Comparison of ENCODE assay signal across 19 cellular contexts in genomic region chr11:8102296-8102915, GRCh38. TPM values are rescaled to one million over a fixed set of nuclear protein-coding genes. Genes with fewer than 3 reads are reported as not detected.
DNase-seq lines count a peak whose midpoint lies in the region; ATAC-seq and TF ChIP-seq lines count a peak whose summit lies in the region.
"Had no signal": no experiment of that assay in that cellular context is flagged by ENCODE, and none has a peak within 500 bp of the region (broad histone marks: within the 10 kb centered on the region; RNA-seq: fewer than 3 reads in every experiment).

No MANE protein-coding gene starts in this region.

- TF ChIP-seq CTCF in mammary epithelial cell (conservative IDR thresholded peaks at IDR 0.05 in 1 of 2, IDR thresholded peaks at IDR 0.05 in 1 of 2; ENCODE audit: extremely low read depth in 1 of 2, insufficient read depth in 1 of 2, low read depth in 1 of 2, low read length in 2 of 2) (no peak), breast epithelium (IDR thresholded peaks at IDR 0.05) (no peak), endothelial cell (IDR thresholded peaks at IDR 0.05; ENCODE audit: unreplicated experiment) (no peak), lung (IDR thresholded peaks at IDR 0.05; ENCODE audit: control extremely low read depth, extremely low read depth) (no peak), spleen (IDR thresholded peaks at IDR 0.05 in 8 of 11, conservative IDR thresholded peaks at IDR 0.05 in 3 of 11) (no peak), transverse colon (IDR thresholded peaks at IDR 0.05) (no peak)

- H3K4me1 ChIP-seq in mammary epithelial cell (ENCODE audit: insufficient read depth, low read length) (no peaks in the 10 kb centered on the region), breast epithelium (no peaks in the 10 kb centered on the region), lung (ENCODE audit: control insufficient read depth in 2 of 2, insufficient read depth in 2 of 2, low read length in 2 of 2) (no peaks in the 10 kb centered on the region), spleen (no peaks in the 10 kb centered on the region), transverse colon (no peaks in the 10 kb centered on the region), mesendoderm (ENCODE audit: control insufficient read depth, low read depth, low read length) (no peaks in the 10 kb centered on the region)
- H3K4me1 ChIP-seq: BLaER1 had no signal

- no peaks in the 10 kb centered on the region for H4K20me1 ChIP-seq in mammary epithelial cell (ENCODE audit: insufficient read depth, low read length)
- H4K20me1 ChIP-seq: BLaER1 had no signal

- H3K27ac Mint-ChIP-seq in endothelial cell (ENCODE audit: unreplicated experiment) = no peak overlapping the region
- H3K27ac Mint-ChIP-seq: CD4-positive, CD25-positive, alpha-beta regulatory T cell had no signal

- no peak overlapping the region for H3K4me3 ChIP-seq in mammary epithelial cell (replicated peaks in 1 of 3; ENCODE audit: insufficient read depth in 1 of 3, low read depth in 2 of 3, low read length in 3 of 3)
- no peak overlapping the region for H3K4me3 ChIP-seq in breast epithelium
- H3K4me3 ChIP-seq in lung = no peak overlapping the region
- H3K4me3 ChIP-seq in spleen = no peak overlapping the region
- H3K4me3 ChIP-seq in transverse colon = no peak overlapping the region
- no peak overlapping the region for H3K4me3 ChIP-seq in mesendoderm (ENCODE audit: low read length)
- H3K4me3 ChIP-seq: BLaER1 had no signal

- DNase-seq in mammary epithelial cell (peak; percentile 44), breast epithelium (ENCODE audit: low spot score in 2 of 2) (no peak), endothelial cell (ENCODE audit: low spot score) (peak; percentile 1), lung (ENCODE audit: low spot score) (peak; percentile 27), spleen (peak; percentile 35), transverse colon (no peak), mesendoderm (no peak)
- DNase-seq: CD4-positive, CD25-positive, alpha-beta regulatory T cell; KBM-7; NCI-H1105 treated with DMSO at 0.1 percent for 48 hours; NCI-H146; NCI-H1930; NCI-H2107; NCI-H524; NCI-H748 treated with DMSO at 0.1 percent for 48 hours; PC-3 had no signal

- intact Hi-C loops in mammary epithelial cell (cut with micrococcal nuclease) = no loop called here
- intact Hi-C loops in breast epithelium (cut with DNase I; ENCODE audit: low total_unique reads) = no loop called here
- intact Hi-C loops in spleen (cut with DNase I; ENCODE audit: low total_unique reads) = no loop called here
- intact Hi-C loops in transverse colon (cut with DNase I; ENCODE audit: low total_unique reads) = no loop called here

- H3K27me3 ChIP-seq in mammary epithelial cell (ENCODE audit: insufficient read depth, low read length) (no peaks in the 10 kb centered on the region), breast epithelium (no peaks in the 10 kb centered on the region), lung (ENCODE audit: control insufficient read depth, insufficient read depth) (no peaks in the 10 kb centered on the region), spleen (replicated peaks in 1 of 7) (no peaks in the 10 kb centered on the region), transverse colon (no peaks in the 10 kb centered on the region), mesendoderm (ENCODE audit: insufficient read depth, low read length, poor library complexity) (no peaks in the 10 kb centered on the region)
- H3K27me3 ChIP-seq: BLaER1 had no signal

- H3K27ac ChIP-seq in mammary epithelial cell (ENCODE audit: insufficient read depth, low read depth, low read length) = no peak overlapping the region
- H3K27ac ChIP-seq in breast epithelium = no peak overlapping the region
- H3K27ac ChIP-seq in lung (ENCODE audit: low read depth in 1 of 2, low read length in 1 of 2) = no peak overlapping the region
- no peak overlapping the region for H3K27ac ChIP-seq in spleen
- H3K27ac ChIP-seq in transverse colon = no peak overlapping the region
- no peak overlapping the region for H3K27ac ChIP-seq in mesendoderm (ENCODE audit: low read depth, low read length)
- H3K27ac ChIP-seq: BLaER1 had no signal

- in situ Hi-C loops in mammary epithelial cell (cut with MboI; ENCODE audit: low sequenced_read_pairs in 2 of 2) = no loop called here
- in situ Hi-C loops in transverse colon (cut with MboI; ENCODE audit: low pct_ligation_motif_present in 1 of 4, low pct_unique_long_range_greater_than_20kb in 1 of 4, low sequenced_read_pairs in 3 of 4) = loop anchor here in 1 of 4 donors (5.0 kb wide), 1 partner anchor 70 kb away; no protein-coding TSS in a partner anchor

- H3K36me3 Mint-ChIP-seq in endothelial cell (ENCODE audit: low read depth, unreplicated experiment) = peaks cover 10% of the 10 kb centered on the region
- H3K36me3 Mint-ChIP-seq: CD4-positive, CD25-positive, alpha-beta regulatory T cell had no signal

- H2AFZ ChIP-seq in mammary epithelial cell (ENCODE audit: low read depth, low read length) = no peak overlapping the region

- no TSS peak for BruUV-seq in mammary epithelial cell (replicated peaks; lab: Mats Ljungman, UMichigan)

- H3K18ac ChIP-seq in mesendoderm (ENCODE audit: low read length) = no peak overlapping the region

- H2BK120ac ChIP-seq in mesendoderm (ENCODE audit: low read depth, low read length) = no peak overlapping the region

- TF ChIP-seq EP300 in transverse colon (IDR thresholded peaks at IDR 0.05; ENCODE audit: low read depth) = no peak

- H3K23ac ChIP-seq in mesendoderm (ENCODE audit: low read length) = no peak overlapping the region

- H4K8ac ChIP-seq in mesendoderm (ENCODE audit: low read depth, low read length) = no peak overlapping the region

- no peak overlapping the region for H2BK15ac ChIP-seq in mesendoderm (replicated peaks; ENCODE audit: low read depth)

- H3K9ac ChIP-seq in mammary epithelial cell (ENCODE audit: insufficient read depth, low read length) = no peak overlapping the region
- H3K9ac ChIP-seq in mesendoderm (ENCODE audit: low read length) = no peak overlapping the region
- H3K9ac ChIP-seq: BLaER1 had no signal

- no peak overlapping the region for H3K56ac ChIP-seq in mesendoderm (ENCODE audit: low read length)

- H4K5ac ChIP-seq in mesendoderm (ENCODE audit: low read length) = no peak overlapping the region

- H3K4ac ChIP-seq in mesendoderm (ENCODE audit: low read depth, low read length) = no peak overlapping the region

- no peaks in the 10 kb centered on the region for H3K9me3 Mint-ChIP-seq in endothelial cell (ENCODE audit: unreplicated experiment)
- H3K9me3 Mint-ChIP-seq: CD4-positive, CD25-positive, alpha-beta regulatory T cell had no signal

- CTCF ChIA-PET in mammary epithelial cell (lab: Charles Lee; ENCODE audit: low non-redundant PET) = no interaction called here

- dilution Hi-C loops in mammary epithelial cell (cut with HindIII; ENCODE audit: low sequenced_read_pairs) = loop anchor here (10.0 kb wide), 1 partner anchor 78 kb away; no protein-coding TSS in a partner anchor

- no peak overlapping the region for H3K4me3 Mint-ChIP-seq in endothelial cell (ENCODE audit: unreplicated experiment)
- H3K4me3 Mint-ChIP-seq: CD4-positive, CD25-positive, alpha-beta regulatory T cell had no signal

- H3K79me1 ChIP-seq in mesendoderm (ENCODE audit: low read length) = no peaks in the 10 kb centered on the region

- peaks cover 5% of the 10 kb centered on the region for H3K4me1 Mint-ChIP-seq in endothelial cell (ENCODE audit: unreplicated experiment)

- H2BK5ac ChIP-seq in mesendoderm (ENCODE audit: low read length) = no peak overlapping the region

- ATAC-seq in lung (ENCODE audit: insufficient read depth, low FRiP score) = no peak
- no peak for ATAC-seq in HG03378 (IDR thresholded peaks at IDR 0.05; ENCODE audit: unreplicated experiment)
- ATAC-seq: HCT116, PC-3 had no signal

- TF ChIP-seq POLR2A in breast epithelium (IDR thresholded peaks at IDR 0.05) (no peak), spleen (IDR thresholded peaks at IDR 0.05) (no peak), transverse colon (IDR thresholded peaks at IDR 0.05) (no peak)

- H3K36me3 ChIP-seq in mammary epithelial cell (ENCODE audit: insufficient read depth, low read length) (no peaks in the 10 kb centered on the region), breast epithelium (no peaks in the 10 kb centered on the region), lung (ENCODE audit: control insufficient read depth in 2 of 2, insufficient read depth in 2 of 2, low read length in 2 of 2) (peaks cover 3% of the 10 kb centered on the region in 2 donors), spleen (peaks cover 0 to 73% (median 11%) of the 10 kb centered on the region in 6 donors), transverse colon (no peaks in the 10 kb centered on the region), mesendoderm (ENCODE audit: control insufficient read depth, insufficient read depth, low read length) (no peaks in the 10 kb centered on the region)

- H3K9me3 ChIP-seq in mammary epithelial cell (replicated peaks; ENCODE audit: insufficient read depth, low read length) = no peaks in the 10 kb centered on the region
- no peaks in the 10 kb centered on the region for H3K9me3 ChIP-seq in breast epithelium
- no peaks in the 10 kb centered on the region for H3K9me3 ChIP-seq in lung (ENCODE audit: control insufficient read depth in 2 of 2, insufficient read depth in 1 of 2, low read length in 1 of 2)
- no peaks in the 10 kb centered on the region for H3K9me3 ChIP-seq in spleen
- H3K9me3 ChIP-seq in transverse colon = no peaks in the 10 kb centered on the region
- H3K9me3 ChIP-seq: BLaER1 had no signal

- no peaks in the 10 kb centered on the region for H3K79me2 ChIP-seq in mammary epithelial cell (ENCODE audit: insufficient read depth, low read length)
- no peaks in the 10 kb centered on the region for H3K79me2 ChIP-seq in mesendoderm (ENCODE audit: control insufficient read depth, insufficient read depth, low read length)

- no peaks in the 10 kb centered on the region for H3K27me3 Mint-ChIP-seq in endothelial cell (ENCODE audit: unreplicated experiment)
- H3K27me3 Mint-ChIP-seq: CD4-positive, CD25-positive, alpha-beta regulatory T cell had no signal

- no peak overlapping the region for H2AK5ac ChIP-seq in mesendoderm (ENCODE audit: low read length)

- H3K4me2 ChIP-seq in mammary epithelial cell (ENCODE audit: insufficient read depth, low read depth, low read length) (no peak overlapping the region), mesendoderm (ENCODE audit: low read length) (no peak overlapping the region)
- H3K4me2 ChIP-seq: BLaER1 had no signal

RNA-seq across cellular contexts. Expression of gene TUB, which starts 21.4 kb away (rescaled TPM):
- 1 to 10 TPM; 3.8 to 4.8 TPM for total RNA-seq in mammary epithelial cell
- polyA plus RNA-seq in mammary epithelial cell = 0.87 TPM
- polyA minus RNA-seq in mammary epithelial cell = 1.1 TPM
- 10 to 100 TPM in 2 of 3 donors, 1 to 10 TPM in 1; 6.3 to 17.7 (median 11.2) TPM for total RNA-seq in breast epithelium
- 2.9 TPM for total RNA-seq in endothelial cell (ENCODE audit: unreplicated experiment)
- 10 to 100 TPM in 1 of 2 donors, 1 to 10 TPM in 1; 8.5 to 23.5 TPM for total RNA-seq in lung
- polyA plus RNA-seq in lung = 1 to 10 TPM in 1 of 2 donors, under 1 TPM in 1; 0.96 to 1.8 TPM
- 1 to 10 TPM; 1.4 to 3.2 (median 2.1) TPM for total RNA-seq in spleen
- polyA plus RNA-seq in spleen = under 1 TPM; 0.17 to 0.42 (median 0.21) TPM
- total RNA-seq in transverse colon = 1 to 10 TPM in 3 of 4 donors, under 1 TPM in 1; 1.00 to 7.1 (median 2.6) TPM
- polyA plus RNA-seq in mesendoderm (2013, experiment 1 of 2) = 8.2 TPM
- 7.9 TPM for polyA plus RNA-seq in mesendoderm (2013, experiment 2 of 2)

Comparison
In these comparisons a context has a peak if more than half of its experiments do, and no peak if none do; other contexts are left out.
1. DNase-seq: peak in mammary epithelial cell (single experiment), endothelial cell (single experiment), lung (single experiment) and spleen (single experiment); none in breast epithelium (0 of 2), transverse colon (single experiment) and mesendoderm (single experiment).